Comparison of ENCODE assay signal across 8 cellular contexts in the genomic region with DNA sequence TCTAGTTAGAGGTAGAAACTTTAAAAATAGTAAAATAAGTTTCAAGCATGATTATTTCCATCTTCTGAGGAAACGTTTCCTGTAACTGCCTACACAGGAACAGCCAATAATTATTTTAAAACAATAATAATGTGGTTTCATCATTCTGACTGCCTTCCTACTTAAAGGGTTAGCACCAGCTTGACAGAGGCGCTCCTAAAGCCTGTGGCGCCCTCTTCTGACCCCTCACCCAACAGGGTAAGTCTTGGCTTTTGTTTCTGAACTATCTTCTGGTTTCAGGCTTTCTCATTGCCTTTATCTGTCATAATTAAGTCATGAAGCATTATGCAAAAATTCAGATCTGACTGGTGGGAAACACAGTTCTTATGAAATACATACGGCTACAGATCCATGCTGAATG.
DNase-seq lines count a peak whose midpoint lies in the region; ATAC-seq lines count a peak whose summit lies in the region.

No MANE protein-coding gene starts in this region.

- peak overlapping the region; percentile 31 for H3K4me3 Mint-ChIP-seq in activated T-cell treated with anti-CD3 and anti-CD28 coated beads, Interleukin-2, amount 50 U/mL, for 24 hours

- ATAC-seq in GM18498 (IDR thresholded peaks at IDR 0.05; ENCODE audit: unreplicated experiment) (peak; percentile 95), HG02571 (IDR thresholded peaks at IDR 0.05; ENCODE audit: unreplicated experiment) (peak; percentile 89)

- DNase-seq in NCI-H748 (lab: John Stamatoyannopoulos, UW; ENCODE audit: unreplicated experiment): peak; percentile 61
- DNase-seq in activated T-cell treated with anti-CD3 and anti-CD28 coated beads, Interleukin-2, amount 50 U/mL, for 24 hours: peak; percentile 74
- DNase-seq in islet precursor cell: peak; percentile 51
- peak; percentile 35 for DNase-seq in stimulated activated CD8-positive, alpha-beta memory T cell treated with anti-CD3 and anti-CD28 coated beads, Interleukin-7, amount 100 ng/mL, for 24 hours (ENCODE audit: low read depth)
- DNase-seq in NCI-H146 treated with DMSO at 0.1 percent for 48 hours (lab: John Stamatoyannopoulos, UW; ENCODE audit: unreplicated experiment): no peak
- DNase-seq in HK-2 (ENCODE audit: unreplicated experiment): no peak

- no peaks in the 10 kb centered on the region for H3K9me3 Mint-ChIP-seq in activated T-cell treated with anti-CD3 and anti-CD28 coated beads, Interleukin-2, amount 50 U/mL, for 24 hours

- H3K27me3 Mint-ChIP-seq in activated T-cell treated with anti-CD3 and anti-CD28 coated beads, Interleukin-2, amount 50 U/mL, for 24 hours: peaks cover 16% of the 10 kb centered on the region

- H3K36me3 Mint-ChIP-seq in activated T-cell treated with anti-CD3 and anti-CD28 coated beads, Interleukin-2, amount 50 U/mL, for 24 hours (ENCODE audit: low read depth): no peaks in the 10 kb centered on the region

- H3K4me1 Mint-ChIP-seq in activated T-cell treated with anti-CD3 and anti-CD28 coated beads, Interleukin-2, amount 50 U/mL, for 24 hours (ENCODE audit: low read depth): peaks cover 48% of the 10 kb centered on the region

- peak overlapping the region; percentile 72 for H3K27ac Mint-ChIP-seq in activated T-cell treated with anti-CD3 and anti-CD28 coated beads, Interleukin-2, amount 50 U/mL, for 24 hours

Comparison
In these comparisons a context has a peak if more than half of its experiments do, and no peak if none do; other contexts are left out.
1. DNase-seq: peak in NCI-H748 (single experiment), activated T-cell treated with anti-CD3 and anti-CD28 coated beads, Interleukin-2, amount 50 U/mL, for 24 hours (single experiment), islet precursor cell (single experiment) and stimulated activated CD8-positive, alpha-beta memory T cell treated with anti-CD3 and anti-CD28 coated beads, Interleukin-7, amount 100 ng/mL, for 24 hours (single experiment); none in NCI-H146 treated with DMSO at 0.1 percent for 48 hours (single experiment) and HK-2 (single experiment).